ENCODE assay signal across 9 cellular contexts in genomic region chr1:42935971-42936308, GRCh38. TPM values are rescaled to one million over a fixed set of nuclear protein-coding genes. Genes with fewer than 3 reads are reported as not detected.
DNase-seq lines count a peak whose midpoint lies in the region; ATAC-seq, FAIRE-seq and TF ChIP-seq lines count a peak whose summit lies in the region.
"Had no signal": no experiment of that assay in that cellular context is flagged by ENCODE, and none has a peak within 500 bp of the region (broad histone marks: within the 10 kb centered on the region; RNA-seq: fewer than 3 reads in every experiment).

No MANE protein-coding gene starts in this region.

- H3K36me3 Mint-ChIP-seq in HFFc6 (ENCODE audit: low read depth) = peaks cover 44% of the 10 kb centered on the region

- 92% methylated on average over 5 of the region's 5 CpGs; no CpG with 5 or more reads in 1 of the 2 experiments for WGBS in H1 (ENCODE audit: extremely low coverage in 1 of 2, insufficient coverage in 1 of 2, insufficient read length in 1 of 2, insufficient replicate concordance in 2 of 2, low coverage in 1 of 2, low lambda C conversion rate in 2 of 2, missing lambda C conversion rate in 1 of 2), 2 experiments
- 88 to 94% (median 92%) methylated on average over 5 of the region's 5 CpGs for WGBS in small intestine, 3 donors

- H3K79me2 ChIP-seq in H1 (ENCODE audit: control insufficient read depth in 1 of 2, insufficient read depth in 2 of 2, low read length in 2 of 2) = peaks cover 7 to 93% of the 10 kb centered on the region in 2 experiments; a peak in 3 of 4 replicates

- H3K9me3 Mint-ChIP-seq in HFFc6 = no peaks in the 10 kb centered on the region

- peak in 1 of 2 experiments; percentile 57; a peak in 1 of 3 replicates for TF ChIP-seq POLR2A in H1 (IDR thresholded peaks at IDR 0.05; ENCODE audit: control extremely low read depth in 1 of 2, low read depth in 2 of 2, low read length in 2 of 2)

- no peak overlapping the region for H3K9ac ChIP-seq in H1 (replicated peaks in 1 of 4; ENCODE audit: extremely low read depth in 1 of 4, low read depth in 3 of 4, low read length in 3 of 4)

- H3K4me1 Mint-ChIP-seq in HFFc6 (ENCODE audit: low read depth) = peaks cover 74% of the 10 kb centered on the region

- no peak overlapping the region for H3K23ac ChIP-seq in H1 (ENCODE audit: insufficient read length)

- H2BK120ac ChIP-seq in H1 (replicated peaks; ENCODE audit: low read depth, low read length) = no peak overlapping the region

- H3K4me3 ChIP-seq in H1 (ENCODE audit: extremely low read depth in 1 of 4, insufficient read depth in 2 of 4, low read depth in 3 of 4, low read length in 4 of 4) (no peak overlapping the region), small intestine (ENCODE audit: low read depth in 1 of 2, low read length in 2 of 2) (no peak overlapping the region)
- H3K4me3 ChIP-seq: heart left ventricle had no signal

- no peak overlapping the region for H2BK12ac ChIP-seq in H1 (ENCODE audit: low read depth, low read length)

- no peak overlapping the region for H3K4ac ChIP-seq in H1 (replicated peaks; ENCODE audit: insufficient read length, low read depth, low read length)

- H3K14ac ChIP-seq in H1 (ENCODE audit: insufficient read length) = no peak overlapping the region

- no peak overlapping the region for H2AK5ac ChIP-seq in H1 (ENCODE audit: low read depth, low read length)

- TF ChIP-seq EP300 in H1 (IDR thresholded peaks at IDR 0.05; ENCODE audit: borderline replicate concordance in 1 of 2, low read depth in 2 of 2, low read length in 2 of 2) = no peak

- POLR2A ChIA-PET in RWPE1 (lab: Yijun Ruan, JAX; ENCODE audit: low non-redundant PET) (no interaction called here), H1 (lab: Charles Lee; ENCODE audit: partially characterized antibody) (interaction anchor here (1.0 to 5.1 kb wide), 8 partner anchors 11 to 137 kb away, joined by 3 to 40 read pairs (median 5); no protein-coding TSS in a partner anchor)

- no peak overlapping the region for H2BK15ac ChIP-seq in H1 (ENCODE audit: low read length)

- H2AFZ ChIP-seq in H1 (ENCODE audit: low read length) = no peak overlapping the region

- CTCF ChIA-PET in RWPE1 (lab: Yijun Ruan, JAX) (interaction anchor here (0.7 to 2.9 kb wide), 3 partner anchors 12 to 588 kb away, joined by 3 to 17 read pairs (median 11); no protein-coding TSS in a partner anchor), H1 (lab: Charles Lee; ENCODE audit: partially characterized antibody) (interaction anchor here (0.7 to 4.8 kb wide), 9 partner anchors 9 to 158 kb away, joined by 4 to 48 read pairs (median 6); no protein-coding TSS in a partner anchor)

- no peak overlapping the region for H2BK20ac ChIP-seq in H1 (ENCODE audit: low read length)

- no peaks in the 10 kb centered on the region for H3K23me2 ChIP-seq in H1 (ENCODE audit: low read depth, low read length)

- peaks cover 26% of the 10 kb centered on the region for H3K79me1 ChIP-seq in H1 (ENCODE audit: low read depth, low read length)

- H3K36me3 ChIP-seq in H1 (ENCODE audit: control insufficient read depth in 2 of 4, insufficient read depth in 4 of 4, low read length in 3 of 4) (peaks cover 32 to 74% (median 51%) of the 10 kb centered on the region in 4 experiments), small intestine (ENCODE audit: control insufficient read depth in 2 of 2, insufficient read depth in 2 of 2, low read length in 2 of 2) (no peaks in the 10 kb centered on the region)

- H3K9me3 ChIP-seq in H1 (ENCODE audit: insufficient read depth in 2 of 2, low read depth in 1 of 2, low read length in 1 of 2) (no peaks in the 10 kb centered on the region), small intestine (ENCODE audit: control insufficient read depth, low read depth) (no peaks in the 10 kb centered on the region)
- H3K9me3 ChIP-seq: heart left ventricle had no signal

- no peak overlapping the region for H3K56ac ChIP-seq in H1 (replicated peaks; ENCODE audit: insufficient read length, low read depth, low read length)

- FAIRE-seq in H1 (lab: Jason Lieb, UNC) = no peak
- no peak for FAIRE-seq in small intestine (lab: Jason Lieb, UNC)

- H3K4me1 ChIP-seq in H1 (replicated peaks in 1 of 4; ENCODE audit: control insufficient read depth in 3 of 4, insufficient read depth in 4 of 4, low read length in 3 of 4) (peaks cover 3 to 41% (median 20%) of the 10 kb centered on the region in 4 experiments), small intestine (ENCODE audit: control insufficient read depth in 2 of 2, insufficient read depth in 1 of 2, low read depth in 1 of 2, low read length in 1 of 2) (peaks cover 9 to 12% of the 10 kb centered on the region in 2 donors)

- no peak for DNase-seq in HFFc6
- no peak for DNase-seq in RWPE1 (ENCODE audit: low spot score)
- no peak for DNase-seq in H1 (ENCODE audit: low read depth in 1 of 2, low spot score in 2 of 2)
- DNase-seq in small intestine = no peak
- DNase-seq in NCI-H774 (lab: John Stamatoyannopoulos, UW) = no peak
- DNase-seq: heart left ventricle, NCI-H1092 treated with DMSO at 0.1 percent for 48 hours had no signal

- peak overlapping the region; percentile 66 for H2BK5ac ChIP-seq in H1 (ENCODE audit: low read depth, low read length)

- TF ChIP-seq RAD21 in H1 (IDR thresholded peaks at IDR 0.05 in 1 of 2, conservative IDR thresholded peaks at IDR 0.05 in 1 of 2; ENCODE audit: low read depth in 2 of 2, low read length in 2 of 2) = no peak

- TF ChIP-seq CTCF in HFFc6 (IDR thresholded peaks at IDR 0.05) (no peak), RWPE1 (conservative IDR thresholded peaks at IDR 0.05; ENCODE audit: low read depth) (no peak), H1 (IDR thresholded peaks at IDR 0.05; ENCODE audit: control extremely low read depth in 1 of 3, insufficient read depth in 1 of 3, low read depth in 1 of 3, low read length in 3 of 3) (no peak)

- no peak overlapping the region for H3K4me2 ChIP-seq in H1 (ENCODE audit: insufficient read depth in 1 of 2, low read depth in 2 of 2, low read length in 2 of 2)

- H4K5ac ChIP-seq in H1 (ENCODE audit: insufficient read length, low read depth, low read length) = no peak overlapping the region

- H4K91ac ChIP-seq in H1 (replicated peaks; ENCODE audit: insufficient read length, low read length) = no peak overlapping the region

- H3K27me3 Mint-ChIP-seq in HFFc6 (ENCODE audit: insufficient read depth) = peaks cover 10% of the 10 kb centered on the region

- H4K20me1 ChIP-seq in H1 (replicated peaks in 1 of 2; ENCODE audit: control insufficient read depth in 1 of 2, insufficient read depth in 2 of 2, low read length in 2 of 2) = peaks cover 60 to 75% of the 10 kb centered on the region in 2 experiments

- peak overlapping the region; percentile 95 for H3K27ac Mint-ChIP-seq in HFFc6

- ATAC-seq in GM21390 (IDR thresholded peaks at IDR 0.05; ENCODE audit: unreplicated experiment) (no peak), HG02840 (IDR thresholded peaks at IDR 0.05; ENCODE audit: low FRiP score, unreplicated experiment) (no peak)

- H3K27ac ChIP-seq in RWPE1 (peak overlapping the region; percentile 97), H1 (ENCODE audit: low read depth, low read length) (no peak overlapping the region), small intestine (ENCODE audit: low read depth in 1 of 2, low read length in 1 of 2) (peak overlapping the region; percentile 62 to 74)

- H4K8ac ChIP-seq in H1 (ENCODE audit: extremely low read depth, insufficient read depth, low read length) = no peak overlapping the region

- H3K27me3 ChIP-seq in H1 (replicated peaks in 1 of 4; ENCODE audit: control insufficient read depth in 3 of 4, extremely low read depth in 1 of 4, insufficient read depth in 3 of 4, low read length in 3 of 4) = no peaks in the 10 kb centered on the region
- H3K27me3 ChIP-seq in small intestine (ENCODE audit: control insufficient read depth in 2 of 2, insufficient read depth in 2 of 2, low read length in 2 of 2) = no peaks in the 10 kb centered on the region
- H3K27me3 ChIP-seq: heart left ventricle had no signal

- no peak overlapping the region for H3K18ac ChIP-seq in H1 (ENCODE audit: extremely low read depth, low read length)

- no peak overlapping the region for H3K4me3 Mint-ChIP-seq in HFFc6

TF ChIP-seq in H1, 55 proteins besides CTCF, POLR2A, EP300 and RAD21:
- TF ChIP-seq SIN3A (conservative IDR thresholded peaks at IDR 0.05 in 1 of 2, IDR thresholded peaks at IDR 0.05 in 1 of 2; ENCODE audit: low read depth in 1 of 2, low read length in 2 of 2) (no peak), TAF7 (optimal IDR thresholded peaks at IDR 0.05; ENCODE audit: borderline replicate concordance, low read depth, low read length) (no peak), CREB1 (IDR thresholded peaks at IDR 0.05) (no peak), POLR2AphosphoS5 (IDR thresholded peaks at IDR 0.05; ENCODE audit: low read depth, low read length) (0 out of 2 replicates have a peak, but pooled peaks have one; percentile 11), JUND (IDR thresholded peaks at IDR 0.05; ENCODE audit: low read length) (no peak), KDM4A (IDR thresholded peaks at IDR 0.05; ENCODE audit: low read depth, low read length, severe bottlenecking) (no peak)

RNA-seq across cellular contexts. Expression of gene SLC2A1, which starts 22.7 kb away (rescaled TPM):
- 100 to 1,000 TPM in 4 of 6 experiments, 10 to 100 TPM in 2; 89.7 to 174 (median 105) TPM for total RNA-seq in HFFc6 (2021; fragmentation: NEBNext Ultra II Directional; extraction: Animal tissue kit (Norgen Biotek cat#: 25700))
- 230 and 239 TPM in 2 replicates for total RNA-seq in H1 (2021; fragmentation: NEBNext Ultra II Directional; extraction: Animal tissue kit (Norgen Biotek cat#: 25700))
- polyA plus RNA-seq in H1 (2011; rRNA removed) (308 and 434 TPM in 2 replicates), small intestine (10 to 100 TPM in 1 of 3 donors, 1 to 10 TPM in 2; 1.1 to 13.5 (median 3.2) TPM)
- 236 TPM for polyA plus RNA-seq in H1 (2011; cell fraction: cytosol; rRNA removed)
- polyA plus RNA-seq in H1 (2011; cell fraction: nucleus; rRNA removed) = 357 TPM
- 162 to 242 TPM (median 209 TPM) in 4 replicates for polyA plus RNA-seq in H1 (2012, experiment 1 of 2)
- polyA plus RNA-seq in H1 (2012, experiment 2 of 2) = 247 TPM
- 529 TPM for polyA plus RNA-seq in H1 (2013, experiment 1 of 2)
- 510 TPM for polyA plus RNA-seq in H1 (2013, experiment 2 of 2)
- polyA minus RNA-seq in H1 (2011; rRNA and poly(A)+ RNA removed) = 208 and 234 TPM in 2 replicates
- 142 TPM for polyA minus RNA-seq in H1 (2011; cell fraction: cytosol; rRNA and poly(A)+ RNA removed)
- polyA minus RNA-seq in H1 (2011; cell fraction: nucleus; rRNA and poly(A)+ RNA removed) = 197 TPM
